12 cellular contexts compared by ENCODE assay signal in genomic region chr22:46796566-46797195, GRCh38. TPM values are rescaled to one million over a fixed set of nuclear protein-coding genes. Genes with fewer than 3 reads are reported as not detected.
DNase-seq lines count a peak whose midpoint lies in the region; ATAC-seq, FAIRE-seq and TF ChIP-seq lines count a peak whose summit lies in the region.
"Had no signal": no experiment of that assay in that cellular context is flagged by ENCODE, and none has a peak within 500 bp of the region (broad histone marks: within the 10 kb centered on the region; RNA-seq: fewer than 3 reads in every experiment).

No MANE protein-coding gene starts in this region.

- no peak overlapping the region for H2BK20ac ChIP-seq in H9 (ENCODE audit: low read depth, low read length, poor library complexity, severe bottlenecking)

- H3K27ac Mint-ChIP-seq in CD14-positive monocyte: peak overlapping the region in 5 of 7 donors; percentile 2 to 76 (median 42)
- peak overlapping the region in 2 of 3 experiments; percentile 47 to 84; a peak in 1 of 7 replicates for H3K27ac Mint-ChIP-seq in H9
- H3K27ac Mint-ChIP-seq in WTC11: peak overlapping the region; percentile 60; the same call in 1 of the 2 replicates

- no peak overlapping the region for H4K5ac ChIP-seq in H9 (ENCODE audit: insufficient read length, low read depth, low read length)

- H2BK120ac ChIP-seq in H9 (ENCODE audit: low read depth, low read length, poor library complexity, severe bottlenecking): no peak overlapping the region

- ATAC-seq in WTC11: no peak
- no peak for ATAC-seq in foreskin keratinocyte
- no peak for ATAC-seq in GM21576 (IDR thresholded peaks at IDR 0.05; ENCODE audit: unreplicated experiment)

- H3K9me3 ChIP-seq in H9 (ENCODE audit: control insufficient read depth, low read depth, low read length) (no peaks in the 10 kb centered on the region), kidney (ENCODE audit: control insufficient read depth in 1 of 2, low read length in 2 of 2) (no peaks in the 10 kb centered on the region)

- H3K4me1 Mint-ChIP-seq in CD14-positive monocyte (peaks cover 10% of the 10 kb centered on the region), H9 (peaks cover 6% of the 10 kb centered on the region in 2 experiments; a peak in 3 of 4 replicates), WTC11 (no peaks in the 10 kb centered on the region)

- H2BK15ac ChIP-seq in H9 (ENCODE audit: low read depth, low read length): no peak overlapping the region

- H2AK5ac ChIP-seq in H9 (ENCODE audit: insufficient read length, low read length): no peak overlapping the region

- H3K79me1 ChIP-seq in H9 (ENCODE audit: insufficient read depth, low read depth, low read length, poor library complexity, severe bottlenecking): no peaks in the 10 kb centered on the region

- H3K56ac ChIP-seq in H9 (ENCODE audit: insufficient read length, low read depth, low read length): no peak overlapping the region

- H3K27me3 Mint-ChIP-seq in CD14-positive monocyte (ENCODE audit: low read depth in 3 of 3): no peaks in the 10 kb centered on the region
- no peaks in the 10 kb centered on the region; the same call in 1 of the 2 replicates for H3K27me3 Mint-ChIP-seq in H9 (ENCODE audit: low read depth)
- H3K27me3 Mint-ChIP-seq in WTC11 (ENCODE audit: low read depth): no peaks in the 10 kb centered on the region
- H3K27me3 Mint-ChIP-seq: B cell; CD8-positive, alpha-beta memory T cell had no signal

- DNase-seq in CD14-positive monocyte (ENCODE audit: low spot score): no peak
- no peak for DNase-seq in H9
- DNase-seq in WTC11 (ENCODE audit: low spot score): no peak
- peak; percentile 68 for DNase-seq in kidney
- DNase-seq in stimulated activated CD4-positive, alpha-beta T cell treated with anti-CD3 and anti-CD28 coated beads, Interleukin-4, amount 100 ng/mL, for 24 hours: no peak
- DNase-seq in foreskin keratinocyte: no peak
- DNase-seq in NCI-H446 treated with DMSO at 0.1 percent for 48 hours (lab: John Stamatoyannopoulos, UW): no peak
- DNase-seq: CD8-positive, alpha-beta memory T cell; GOT3 had no signal

- no peaks in the 10 kb centered on the region for H3K79me2 ChIP-seq in H9 (ENCODE audit: insufficient read depth, low read length)

- no peak overlapping the region for H3K23ac ChIP-seq in H9 (ENCODE audit: insufficient read length, low read depth, low read length)

- no peak overlapping the region for H2BK12ac ChIP-seq in H9 (ENCODE audit: insufficient read length, low read depth, low read length)

- no peak overlapping the region for H2BK5ac ChIP-seq in H9 (ENCODE audit: insufficient read length, low read length)

- H3K9ac ChIP-seq in H9 (ENCODE audit: extremely low read depth, insufficient read length, low read length) (no peak overlapping the region), kidney (ENCODE audit: low read length in 2 of 2) (no peak overlapping the region)

- no peaks in the 10 kb centered on the region for H3K27me3 ChIP-seq in H9 (ENCODE audit: insufficient read depth, low read length)
- no peaks in the 10 kb centered on the region for H3K27me3 ChIP-seq in foreskin keratinocyte

- no peak for FAIRE-seq in kidney (lab: Jason Lieb, UNC)
- FAIRE-seq: K562 had no signal

- H3K9me3 Mint-ChIP-seq in CD14-positive monocyte: peaks cover 0 to 5% (median 0%) of the 10 kb centered on the region in 7 donors
- no peaks in the 10 kb centered on the region for H3K9me3 Mint-ChIP-seq in H9
- H3K9me3 Mint-ChIP-seq in WTC11: no peaks in the 10 kb centered on the region
- H3K9me3 Mint-ChIP-seq: CD8-positive, alpha-beta memory T cell had no signal

- CTCF ChIA-PET in WTC11 (lab: Charles Lee): interaction anchor here (0.6 to 1.0 kb wide), 7 partner anchors 16 to 152 kb away, joined by 3 to 5 read pairs (median 3); partner anchors contain the start of gene TBC1D22A

- no peak overlapping the region for H4K8ac ChIP-seq in H9 (replicated peaks; ENCODE audit: insufficient read length, low read depth, low read length)

- no peak overlapping the region for H4K91ac ChIP-seq in H9 (ENCODE audit: insufficient read length, low read depth, low read length)

- peaks cover 20 to 35% of the 10 kb centered on the region in 2 donors for H3K36me3 ChIP-seq in kidney (ENCODE audit: control insufficient read depth in 1 of 2, insufficient read depth in 2 of 2, low read length in 2 of 2)

- H4K20me1 ChIP-seq in H9 (ENCODE audit: control insufficient read depth, insufficient read depth, insufficient read length): no peaks in the 10 kb centered on the region

- POLR2A ChIA-PET in WTC11 (lab: Charles Lee): no interaction called here

- intact Hi-C loops in CD14-positive monocyte (cut with micrococcal nuclease): no loop called here
- intact Hi-C loops in kidney (cut with DNase I): no loop called here

- H3K4me1 ChIP-seq in H9 (ENCODE audit: insufficient read depth, low read length) (no peaks in the 10 kb centered on the region), kidney (ENCODE audit: control insufficient read depth in 1 of 2, insufficient read depth in 1 of 2, low read depth in 1 of 2, low read length in 2 of 2) (peaks cover 14 to 15% of the 10 kb centered on the region in 2 donors), foreskin keratinocyte (peaks cover 4% of the 10 kb centered on the region)

- H3K4me3 Mint-ChIP-seq in CD14-positive monocyte: no peak overlapping the region
- no peak overlapping the region for H3K4me3 Mint-ChIP-seq in H9
- H3K4me3 Mint-ChIP-seq in WTC11: no peak overlapping the region
- H3K4me3 Mint-ChIP-seq: B cell; CD8-positive, alpha-beta memory T cell had no signal

- H3K14ac ChIP-seq in H9 (ENCODE audit: insufficient read depth, low read length): no peak overlapping the region

- no peak overlapping the region for H3K4ac ChIP-seq in H9 (ENCODE audit: low read depth, low read length)

- no peak overlapping the region for H3K4me3 ChIP-seq in kidney (ENCODE audit: low read length in 2 of 2)
- H3K4me3 ChIP-seq: K562 had no signal

- no CpG with 5 or more reads among the region's 17 CpGs for WGBS in H9 (ENCODE audit: extremely low coverage, insufficient read length, low lambda C conversion rate)

- no peak for TF ChIP-seq CTCF in CD14-positive monocyte (IDR thresholded peaks at IDR 0.05)
- TF ChIP-seq CTCF in H9 (conservative IDR thresholded peaks at IDR 0.05): no peak
- no peak for TF ChIP-seq CTCF in WTC11 (IDR thresholded peaks at IDR 0.05)
- TF ChIP-seq CTCF in kidney (IDR thresholded peaks at IDR 0.05; ENCODE audit: borderline replicate concordance, extremely low read depth, insufficient read depth): no peak
- no peak for TF ChIP-seq CTCF in foreskin keratinocyte (conservative IDR thresholded peaks at IDR 0.05)

- H3T11ph ChIP-seq in H9 (ENCODE audit: low read length): no peak overlapping the region

- no peaks in the 10 kb centered on the region for H3K23me2 ChIP-seq in H9 (ENCODE audit: insufficient read length, low read depth, low read length, poor library complexity, severe bottlenecking)

- H3K27ac ChIP-seq in H9 (ENCODE audit: insufficient read length, low read depth, low read length) (no peak overlapping the region), kidney (ENCODE audit: low read depth in 2 of 2, low read length in 2 of 2) (no peak overlapping the region), foreskin keratinocyte (no peak overlapping the region)

- H3K4me2 ChIP-seq in H9 (ENCODE audit: insufficient read depth, insufficient read length, low read length): no peak overlapping the region

- peaks cover 77 to 94% of the 10 kb centered on the region in 2 donors for H3K36me3 Mint-ChIP-seq in CD14-positive monocyte
- H3K36me3 Mint-ChIP-seq in H9 (ENCODE audit: insufficient read depth in 1 of 3, low read depth in 3 of 3): peaks cover 3 to 32% (median 26%) of the 10 kb centered on the region in 3 experiments; a peak in 5 of 7 replicates
- peaks cover 15% of the 10 kb centered on the region; the same call in 1 of the 2 replicates for H3K36me3 Mint-ChIP-seq in WTC11

- H2AFZ ChIP-seq in H9 (ENCODE audit: low read length): no peak overlapping the region

- no peak overlapping the region for H3K18ac ChIP-seq in H9 (ENCODE audit: insufficient read length, low read depth, low read length)

TF ChIP-seq in WTC11, 78 proteins besides CTCF, POLR2A, EP300 and RAD21 (continues in another document):
- TF ChIP-seq ZNF263 (CRISPR knock-in tag; IDR thresholded peaks at IDR 0.05; ENCODE audit: low read depth) (no peak), GRHL2 (CRISPR knock-in tag; IDR thresholded peaks at IDR 0.05; ENCODE audit: insufficient replicate concordance, severe bottlenecking) (no peak), ZNF317 (CRISPR knock-in tag; IDR thresholded peaks at IDR 0.05; ENCODE audit: borderline replicate concordance, low read depth) (no peak), ZNF512 (CRISPR knock-in tag; IDR thresholded peaks at IDR 0.05; ENCODE audit: borderline replicate concordance) (no peak), ZMAT4 (CRISPR knock-in tag; IDR thresholded peaks at IDR 0.05) (no peak), MYBL2 (CRISPR knock-in tag; IDR thresholded peaks at IDR 0.05) (no peak), TEAD1 (CRISPR knock-in tag; IDR thresholded peaks at IDR 0.05) (no peak), ELF4 (CRISPR knock-in tag; IDR thresholded peaks at IDR 0.05; ENCODE audit: low read depth) (no peak)

RNA-seq across cellular contexts. Expression of gene TBC1D22A, which starts 34.2 kb away (rescaled TPM):
- polyA plus RNA-seq in CD14-positive monocyte (10 to 100 TPM; 25.9 to 29.5 TPM), kidney (ENCODE audit: insufficient read depth, low read depth, low replicate concordance) (24.6 TPM), foreskin keratinocyte (21.9 and 23.4 TPM in 2 replicates)
- total RNA-seq in H9 (2021) (19.3 and 20.8 TPM in 2 replicates), WTC11 (2021) (18.1 to 21.0 TPM (median 19.1 TPM) in 3 replicates), kidney (39.4 TPM), foreskin keratinocyte (17.5 and 18.7 TPM in 2 replicates)

RNA-seq across cellular contexts. Expression of gene CERK, which starts 58.6 kb away (rescaled TPM):
- polyA plus RNA-seq in CD14-positive monocyte: 10 to 100 TPM; 22.4 to 24.5 TPM
- 46.3 and 47.1 TPM in 2 replicates for total RNA-seq in H9 (2021)
- 45.6 to 50.2 TPM (median 49.7 TPM) in 3 replicates for total RNA-seq in WTC11 (2021)
- 28.2 TPM for total RNA-seq in kidney
- polyA plus RNA-seq in kidney (ENCODE audit: insufficient read depth, low read depth, low replicate concordance): 21.6 TPM
- total RNA-seq in foreskin keratinocyte: 18.2 and 19.3 TPM in 2 replicates
- polyA plus RNA-seq in foreskin keratinocyte: 7.1 and 8.1 TPM in 2 replicates
